ENCODE assay signal across 16 cellular contexts in the genomic region with DNA sequence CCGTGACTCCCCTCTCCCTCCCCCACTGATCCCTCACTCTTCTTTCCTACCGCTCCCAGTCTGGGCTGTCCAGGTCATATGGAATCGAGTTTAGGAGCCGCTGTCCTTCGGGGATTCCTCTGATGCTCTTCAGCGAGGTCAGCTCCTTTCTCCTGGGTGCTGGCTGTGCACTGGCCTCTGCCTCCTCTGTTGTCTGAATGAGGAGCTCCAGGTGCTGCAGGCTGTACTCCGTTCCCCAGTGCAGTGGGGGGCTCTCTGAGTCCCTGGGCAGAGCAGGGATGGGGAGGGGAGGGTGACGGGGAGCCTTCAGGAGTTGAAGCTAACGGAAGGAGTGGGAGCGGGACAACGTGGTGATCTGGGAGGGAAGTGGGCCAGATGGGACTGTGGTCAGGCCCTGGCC. TPM values are rescaled to one million over a fixed set of nuclear protein-coding genes. Genes with fewer than 3 reads are reported as not detected.
DNase-seq lines count a peak whose midpoint lies in the region; ATAC-seq, FAIRE-seq and TF ChIP-seq lines count a peak whose summit lies in the region.
"Had no signal": no experiment of that assay in that cellular context is flagged by ENCODE, and none has a peak within 500 bp of the region (broad histone marks: within the 10 kb centered on the region; RNA-seq: fewer than 3 reads in every experiment).

No MANE protein-coding gene starts in this region.

- H2AK5ac ChIP-seq in H1 (ENCODE audit: low read depth, low read length) (no peak overlapping the region), mesendoderm (ENCODE audit: low read length) (no peak overlapping the region)

- H3K27me3 Mint-ChIP-seq in stimulated activated naive CD8-positive, alpha-beta T cell treated with anti-CD3 and anti-CD28 coated beads, Interleukin-15, amount 100 ng/mL, for 72 hours: no peaks in the 10 kb centered on the region

- TF ChIP-seq CTCF in H1 (IDR thresholded peaks at IDR 0.05; ENCODE audit: control extremely low read depth in 1 of 3, insufficient read depth in 1 of 3, low read depth in 1 of 3, low read length in 3 of 3): no peak

- H2BK12ac ChIP-seq in H1 (ENCODE audit: low read depth, low read length): no peak overlapping the region

- H3K27ac ChIP-seq in H1 (ENCODE audit: low read depth, low read length) (no peak overlapping the region), mesendoderm (ENCODE audit: low read depth, low read length) (no peak overlapping the region)
- H3K27ac ChIP-seq: GM23248, HL-60 had no signal

- H2BK20ac ChIP-seq in H1 (ENCODE audit: low read length): no peak overlapping the region

- no peak for TF ChIP-seq RAD21 in H1 (IDR thresholded peaks at IDR 0.05 in 1 of 2, conservative IDR thresholded peaks at IDR 0.05 in 1 of 2; ENCODE audit: low read depth in 2 of 2, low read length in 2 of 2)

- H3K79me2 ChIP-seq in H1 (ENCODE audit: control insufficient read depth in 1 of 2, insufficient read depth in 2 of 2, low read length in 2 of 2): no peaks in the 10 kb centered on the region
- H3K79me2 ChIP-seq in mesendoderm (ENCODE audit: control insufficient read depth, insufficient read depth, low read length): no peaks in the 10 kb centered on the region

- POLR2A ChIA-PET in H1 (lab: Charles Lee; ENCODE audit: partially characterized antibody): interaction anchor here (0.9 kb wide), 1 partner anchor 17 kb away, joined by 7 read pairs; no protein-coding TSS in a partner anchor

- no peaks in the 10 kb centered on the region for H3K79me1 ChIP-seq in H1 (ENCODE audit: low read depth, low read length)
- no peaks in the 10 kb centered on the region for H3K79me1 ChIP-seq in mesendoderm (ENCODE audit: low read length)

- TF ChIP-seq POLR2A in H1 (IDR thresholded peaks at IDR 0.05; ENCODE audit: control extremely low read depth in 1 of 2, low read depth in 2 of 2, low read length in 2 of 2): no peak

- TF ChIP-seq EP300 in H1 (IDR thresholded peaks at IDR 0.05; ENCODE audit: borderline replicate concordance in 1 of 2, low read depth in 2 of 2, low read length in 2 of 2): no peak

- no peak overlapping the region for H3K18ac ChIP-seq in H1 (ENCODE audit: extremely low read depth, low read length)
- no peak overlapping the region for H3K18ac ChIP-seq in mesendoderm (ENCODE audit: low read length)

- no peaks in the 10 kb centered on the region for H3K9me3 ChIP-seq in H1 (ENCODE audit: insufficient read depth in 2 of 2, low read depth in 1 of 2, low read length in 1 of 2)
- H3K9me3 ChIP-seq: BE2C, Caco-2 had no signal

- H3K23me2 ChIP-seq in H1 (ENCODE audit: low read depth, low read length): no peaks in the 10 kb centered on the region

- CTCF ChIA-PET in H1 (lab: Charles Lee; ENCODE audit: partially characterized antibody): interaction anchor here (0.6 to 1.6 kb wide), 3 partner anchors 17 to 66 kb away, joined by 3 to 6 read pairs (median 4); no protein-coding TSS in a partner anchor

- no peak overlapping the region for H3K4me3 Mint-ChIP-seq in stimulated activated naive CD8-positive, alpha-beta T cell treated with anti-CD3 and anti-CD28 coated beads, Interleukin-15, amount 100 ng/mL, for 72 hours
- H3K4me3 Mint-ChIP-seq: CD8-positive, alpha-beta memory T cell had no signal

- peak; percentile 38 for ATAC-seq in stimulated activated naive CD8-positive, alpha-beta T cell treated with anti-CD3 and anti-CD28 coated beads, Interleukin-15, amount 100 ng/mL, for 72 hours
- no peak for ATAC-seq in stimulated activated naive CD8-positive, alpha-beta T cell treated with anti-CD3 and anti-CD28 coated beads, Interleukin-15, Interleukin-2, amounts not matched to agents 100 U/mL and 50 U/mL, for 24 hours

- H3K4ac ChIP-seq in H1 (replicated peaks; ENCODE audit: insufficient read length, low read depth, low read length) (no peak overlapping the region), mesendoderm (ENCODE audit: low read depth, low read length) (no peak overlapping the region)

- H3K23ac ChIP-seq in H1 (ENCODE audit: insufficient read length) (no peak overlapping the region), mesendoderm (ENCODE audit: low read length) (no peak overlapping the region)

- H4K20me1 ChIP-seq in H1 (replicated peaks in 1 of 2; ENCODE audit: control insufficient read depth in 1 of 2, insufficient read depth in 2 of 2, low read length in 2 of 2): peaks cover 0 to 3% of the 10 kb centered on the region in 2 experiments

- no peak overlapping the region for H4K91ac ChIP-seq in H1 (replicated peaks; ENCODE audit: insufficient read length, low read length)

- H3K56ac ChIP-seq in H1 (replicated peaks; ENCODE audit: insufficient read length, low read depth, low read length) (no peak overlapping the region), mesendoderm (ENCODE audit: low read length) (peak overlapping the region; percentile 17)

- DNase-seq in stimulated activated naive CD8-positive, alpha-beta T cell treated with anti-CD3 and anti-CD28 coated beads, Interleukin-15, amount 100 ng/mL, for 72 hours: no peak
- DNase-seq in stimulated activated naive CD8-positive, alpha-beta T cell treated with anti-CD3 and anti-CD28 coated beads, Interleukin-15, Interleukin-2, amounts not matched to agents 100 U/mL and 50 U/mL, for 24 hours: no peak
- DNase-seq in H1 (ENCODE audit: low read depth in 1 of 2, low spot score in 2 of 2): no peak
- DNase-seq in mesendoderm: no peak
- no peak for DNase-seq in NCI-H2171 (lab: John Stamatoyannopoulos, UW)
- DNase-seq in NCI-H446 treated with DMSO at 0.1 percent for 48 hours (lab: John Stamatoyannopoulos, UW): no peak
- no peak for DNase-seq in NOMO-1 (lab: John Stamatoyannopoulos, UW; ENCODE audit: unreplicated experiment in 2 of 2)
- DNase-seq in activated T-cell treated with anti-CD3 and anti-CD28 coated beads for 4 hours: no peak
- DNase-seq: BE2C; Caco-2; CD8-positive, alpha-beta memory T cell; GF-D8; GM23248; H7 had no signal

- WGBS in H1 (ENCODE audit: extremely low coverage in 1 of 2, insufficient coverage in 1 of 2, insufficient read length in 1 of 2, insufficient replicate concordance in 2 of 2, low coverage in 1 of 2, low lambda C conversion rate in 2 of 2, missing lambda C conversion rate in 1 of 2), 2 experiments: 84% methylated on average over 7 of the region's 11 CpGs; no CpG with 5 or more reads in 1 of the 2 experiments
- WGBS in mesendoderm (ENCODE audit: extremely low coverage, insufficient coverage, low lambda C conversion rate): no CpG with 5 or more reads among the region's 11 CpGs

- H3K27ac Mint-ChIP-seq in stimulated activated naive CD8-positive, alpha-beta T cell treated with anti-CD3 and anti-CD28 coated beads, Interleukin-15, amount 100 ng/mL, for 72 hours: no peak overlapping the region

- H3K4me1 Mint-ChIP-seq in stimulated activated naive CD8-positive, alpha-beta T cell treated with anti-CD3 and anti-CD28 coated beads, Interleukin-15, amount 100 ng/mL, for 72 hours: peaks cover 42% of the 10 kb centered on the region
- H3K4me1 Mint-ChIP-seq: CD8-positive, alpha-beta memory T cell had no signal

- H2AFZ ChIP-seq in H1 (ENCODE audit: low read length): no peak overlapping the region
- H2AFZ ChIP-seq: GM23248 had no signal

- H4K5ac ChIP-seq in H1 (ENCODE audit: insufficient read length, low read depth, low read length) (no peak overlapping the region), mesendoderm (ENCODE audit: low read length) (no peak overlapping the region)

- H3K36me3 ChIP-seq in H1 (ENCODE audit: control insufficient read depth in 2 of 4, insufficient read depth in 4 of 4, low read length in 3 of 4) (no peaks in the 10 kb centered on the region), mesendoderm (ENCODE audit: control insufficient read depth, insufficient read depth, low read length) (no peaks in the 10 kb centered on the region)
- H3K36me3 ChIP-seq: BE2C had no signal

- no peaks in the 10 kb centered on the region for H3K27me3 ChIP-seq in H1 (replicated peaks in 1 of 4; ENCODE audit: control insufficient read depth in 3 of 4, extremely low read depth in 1 of 4, insufficient read depth in 3 of 4, low read length in 3 of 4)
- no peaks in the 10 kb centered on the region for H3K27me3 ChIP-seq in mesendoderm (ENCODE audit: insufficient read depth, low read length, poor library complexity)

- H3K4me1 ChIP-seq in H1 (replicated peaks in 1 of 4; ENCODE audit: control insufficient read depth in 3 of 4, insufficient read depth in 4 of 4, low read length in 3 of 4): no peaks in the 10 kb centered on the region; a peak in 1 of 7 replicates
- peaks cover 9% of the 10 kb centered on the region for H3K4me1 ChIP-seq in mesendoderm (ENCODE audit: control insufficient read depth, low read depth, low read length)
- H3K4me1 ChIP-seq: BE2C had no signal

- H2BK5ac ChIP-seq in H1 (ENCODE audit: low read depth, low read length) (no peak overlapping the region), mesendoderm (ENCODE audit: low read length) (no peak overlapping the region)

- H3K4me3 ChIP-seq in H1 (ENCODE audit: extremely low read depth in 1 of 4, insufficient read depth in 2 of 4, low read depth in 3 of 4, low read length in 4 of 4) (no peak overlapping the region), mesendoderm (ENCODE audit: low read length) (no peak overlapping the region)
- H3K4me3 ChIP-seq: GM23248 had no signal

- H2BK120ac ChIP-seq in H1 (replicated peaks; ENCODE audit: low read depth, low read length) (no peak overlapping the region), mesendoderm (ENCODE audit: low read depth, low read length) (no peak overlapping the region)

- H3K9ac ChIP-seq in H1 (replicated peaks in 1 of 4; ENCODE audit: extremely low read depth in 1 of 4, low read depth in 3 of 4, low read length in 3 of 4) (no peak overlapping the region), mesendoderm (ENCODE audit: low read length) (no peak overlapping the region)
- H3K9ac ChIP-seq: GM23248 had no signal

- H4K8ac ChIP-seq in H1 (ENCODE audit: extremely low read depth, insufficient read depth, low read length): peak overlapping the region; percentile 86; the same call in 1 of the 2 replicates
- no peak overlapping the region for H4K8ac ChIP-seq in mesendoderm (ENCODE audit: low read depth, low read length)

- H3K9me3 Mint-ChIP-seq in stimulated activated naive CD8-positive, alpha-beta T cell treated with anti-CD3 and anti-CD28 coated beads, Interleukin-15, amount 100 ng/mL, for 72 hours: no peaks in the 10 kb centered on the region
- H3K9me3 Mint-ChIP-seq: CD8-positive, alpha-beta memory T cell had no signal

- FAIRE-seq in H1 (lab: Jason Lieb, UNC): no peak

- no peak overlapping the region for H2BK15ac ChIP-seq in H1 (ENCODE audit: low read length)
- no peak overlapping the region for H2BK15ac ChIP-seq in mesendoderm (replicated peaks; ENCODE audit: low read depth)

- no peak overlapping the region for H3K14ac ChIP-seq in H1 (ENCODE audit: insufficient read length)

- H3K4me2 ChIP-seq in H1 (ENCODE audit: insufficient read depth in 1 of 2, low read depth in 2 of 2, low read length in 2 of 2) (no peak overlapping the region), mesendoderm (ENCODE audit: low read length) (no peak overlapping the region)

RNA-seq across cellular contexts. Expression of a gene that starts 59.3 kb away (rescaled TPM):
- 0.35 and 0.94 TPM in 2 replicates for total RNA-seq in H1 (2021; fragmentation: NEBNext Ultra II Directional; extraction: Animal tissue kit (Norgen Biotek cat#: 25700))
- 0.20 and 0.74 TPM in 2 replicates for polyA plus RNA-seq in H1 (2011; rRNA removed)
- 0.62 TPM for polyA plus RNA-seq in H1 (2011; cell fraction: cytosol; rRNA removed)
- 1.5 TPM for polyA plus RNA-seq in H1 (2011; cell fraction: nucleus; rRNA removed)
- polyA plus RNA-seq in H1 (2012, experiment 1 of 2): 1.0 to 1.3 TPM (median 1.1 TPM) in 4 replicates
- polyA plus RNA-seq in H1 (2012, experiment 2 of 2): 0.54 TPM
- polyA plus RNA-seq in H1 (2013, experiment 1 of 2): 0.53 TPM
- 0.63 TPM for polyA plus RNA-seq in H1 (2013, experiment 2 of 2)
- 0.60 and 0.80 TPM in 2 replicates for polyA minus RNA-seq in H1 (2011; rRNA and poly(A)+ RNA removed)
- polyA minus RNA-seq in H1 (2011; cell fraction: cytosol; rRNA and poly(A)+ RNA removed): not detected
- polyA minus RNA-seq in H1 (2011; cell fraction: nucleus; rRNA and poly(A)+ RNA removed): 2.0 TPM
- polyA plus RNA-seq in mesendoderm (2013, experiment 1 of 2): 0.25 TPM
- polyA plus RNA-seq in mesendoderm (2013, experiment 2 of 2): 0.21 TPM
- total RNA-seq: A172, GM23248 had no signal
- polyA plus RNA-seq: GM23248 had no signal
